Comparison of ENCODE assay signal across 7 cellular contexts in genomic region chr19:55605207-55605636, GRCh38. TPM values are rescaled to one million over a fixed set of nuclear protein-coding genes. Genes with fewer than 3 reads are reported as not detected.
DNase-seq lines count a peak whose midpoint lies in the region; ATAC-seq, FAIRE-seq and TF ChIP-seq lines count a peak whose summit lies in the region.

No MANE protein-coding gene starts in this region.

- H3K4me1 Mint-ChIP-seq in astrocyte (ENCODE audit: low read depth, unreplicated experiment): peaks cover 15% of the 10 kb centered on the region

- H3K9me3 Mint-ChIP-seq in astrocyte (ENCODE audit: unreplicated experiment): peaks cover 2% of the 10 kb centered on the region

- peak overlapping the region; percentile 73 for H3K27ac ChIP-seq in astrocyte (ENCODE audit: low read depth, low read length)

- H3K36me3 Mint-ChIP-seq in astrocyte (ENCODE audit: low read depth, unreplicated experiment): peaks cover 21% of the 10 kb centered on the region

- peak overlapping the region; percentile 86 for H3K4me3 Mint-ChIP-seq in astrocyte (ENCODE audit: unreplicated experiment)

- peaks cover 14% of the 10 kb centered on the region for H3K4me1 ChIP-seq in astrocyte (ENCODE audit: insufficient read depth, low read length)

- peaks cover 49% of the 10 kb centered on the region for H3K79me2 ChIP-seq in astrocyte (ENCODE audit: insufficient read depth, low read length)

- DNase-seq in NCI-H2029 treated with DMSO at 0.1 percent for 48 hours (lab: John Stamatoyannopoulos, UW): peak; percentile 85
- DNase-seq in T-helper 9 cell: peak; percentile 97
- peak; percentile 86 for DNase-seq in astrocyte (ENCODE audit: low read depth)
- peak; percentile 86 to 94 for DNase-seq in hippocampal formation (lab: John Stamatoyannopoulos, UW)
- no peak for DNase-seq in retinal pigment epithelial cell (ENCODE audit: low read depth)

- H3K4me2 ChIP-seq in astrocyte (ENCODE audit: low read length): peak overlapping the region; percentile 99

- FAIRE-seq in astrocyte (lab: Jason Lieb, UNC): no peak

- peak overlapping the region; percentile 93 for H3K4me3 ChIP-seq in astrocyte (ENCODE audit: insufficient read depth, low read depth, low read length)
- H3K4me3 ChIP-seq in retinal pigment epithelial cell (ENCODE audit: low read length): peak overlapping the region; percentile 92

- ATAC-seq in GM18508 (IDR thresholded peaks at IDR 0.05; ENCODE audit: insufficient read depth, unreplicated experiment) (peak; percentile 34), HG03025 (IDR thresholded peaks at IDR 0.05; ENCODE audit: low FRiP score, unreplicated experiment) (peak; percentile 81)

- no peaks in the 10 kb centered on the region for H3K9me3 ChIP-seq in astrocyte (ENCODE audit: insufficient read depth, low read depth, low read length)

- H3K9ac ChIP-seq in astrocyte (ENCODE audit: low read length): peak overlapping the region; percentile 93

- H3K27me3 Mint-ChIP-seq in astrocyte (ENCODE audit: low read depth, unreplicated experiment): no peaks in the 10 kb centered on the region

- no peak for TF ChIP-seq CTCF in astrocyte (IDR thresholded peaks at IDR 0.05; ENCODE audit: insufficient read depth, low read depth, low read length)
- no peak for TF ChIP-seq CTCF in retinal pigment epithelial cell (conservative IDR thresholded peaks at IDR 0.05; ENCODE audit: low read depth, low read length)

- no peaks in the 10 kb centered on the region for H3K27me3 ChIP-seq in astrocyte (ENCODE audit: insufficient read depth, low read length)

- H3K27ac Mint-ChIP-seq in astrocyte (ENCODE audit: unreplicated experiment): peak overlapping the region; percentile 96

- H3K36me3 ChIP-seq in astrocyte (ENCODE audit: insufficient read depth, low read length): peaks cover 6% of the 10 kb centered on the region

- H2AFZ ChIP-seq in astrocyte (ENCODE audit: low read depth, low read length): no peak overlapping the region

- H4K20me1 ChIP-seq in astrocyte (ENCODE audit: insufficient read depth, low read length): peaks cover 36% of the 10 kb centered on the region

RNA-seq across cellular contexts. Expression of gene ZNF865, which starts 0.2 kb away (rescaled TPM):
- 15.0 and 15.3 TPM in 2 replicates for total RNA-seq in astrocyte

RNA-seq across cellular contexts. Expression of gene ZNF524, which starts 5.1 kb away (rescaled TPM):
- 6.0 and 6.3 TPM in 2 replicates for total RNA-seq in astrocyte

RNA-seq across cellular contexts. Expression of gene FIZ1, which starts 5.9 kb away (rescaled TPM):
- 14.2 and 14.5 TPM in 2 replicates for total RNA-seq in astrocyte

RNA-seq across cellular contexts. Expression of gene ZNF784, which starts 19.1 kb away (rescaled TPM):
- total RNA-seq in astrocyte: 5.0 and 5.3 TPM in 2 replicates

RNA-seq across cellular contexts. Expression of gene ZNF579, which starts 24.6 kb away (rescaled TPM):
- 50.2 and 58.0 TPM in 2 replicates for total RNA-seq in astrocyte
